Comparison of ENCODE assay signal across 11 cellular contexts in the genomic region with DNA sequence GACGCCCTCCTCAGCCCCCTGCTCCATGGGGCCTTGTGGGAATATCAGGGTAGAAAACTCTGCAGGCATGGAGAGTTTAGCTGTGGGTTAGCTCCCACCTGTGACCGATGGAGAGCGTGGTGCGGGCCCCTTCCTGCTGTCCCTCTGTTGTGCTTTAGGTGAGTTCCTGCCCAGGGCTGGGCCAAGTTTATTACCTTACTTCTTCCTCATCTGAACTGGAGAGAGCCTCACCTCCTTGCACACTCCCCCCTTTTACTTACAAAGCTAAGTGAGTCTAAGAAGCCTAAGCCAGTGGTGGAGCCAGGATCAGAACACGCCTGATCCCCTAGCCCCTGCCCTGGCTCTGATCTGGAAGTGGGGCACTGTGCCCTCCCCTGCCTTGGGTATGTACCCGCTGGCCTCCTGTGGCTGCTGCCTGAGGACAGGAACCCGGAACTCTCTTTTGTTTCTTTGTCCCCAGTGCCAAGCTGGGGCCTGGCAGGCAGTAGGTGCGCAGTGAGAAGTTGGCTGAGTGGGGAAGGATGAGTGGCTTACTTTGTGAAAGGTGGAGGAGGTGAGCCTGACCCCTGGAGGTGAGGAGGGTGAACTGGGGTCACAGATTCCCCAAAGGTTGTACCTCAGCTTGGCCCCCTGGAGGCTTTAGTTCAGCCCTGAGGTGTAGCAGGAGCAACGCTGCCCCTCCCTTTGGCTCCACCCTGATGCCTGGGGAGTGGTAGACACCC. TPM values are rescaled to one million over a fixed set of nuclear protein-coding genes. Genes with fewer than 3 reads are reported as not detected.
DNase-seq lines count a peak whose midpoint lies in the region; ATAC-seq, FAIRE-seq and TF ChIP-seq lines count a peak whose summit lies in the region.
"Had no signal": no experiment of that assay in that cellular context is flagged by ENCODE, and none has a peak within 500 bp of the region (broad histone marks: within the 10 kb centered on the region; RNA-seq: fewer than 3 reads in every experiment).

No MANE protein-coding gene starts in this region.

- H3K36me3 ChIP-seq in Loucy (ENCODE audit: insufficient read depth, low read length) (no peaks in the 10 kb centered on the region), pancreas (no peaks in the 10 kb centered on the region)

- TF ChIP-seq CTCF in GM12874 (IDR thresholded peaks at IDR 0.05; ENCODE audit: insufficient read depth, low read depth, low read length) (peak; percentile 38; the same call in 1 of the 2 replicates), Loucy (conservative IDR thresholded peaks at IDR 0.05; ENCODE audit: low read length) (peak; percentile 49), endothelial cell (IDR thresholded peaks at IDR 0.05; ENCODE audit: unreplicated experiment) (peak; percentile 39), pancreas (IDR thresholded peaks at IDR 0.05) (no peak)

- H3K4me3 Mint-ChIP-seq in endothelial cell (ENCODE audit: unreplicated experiment), result no peak overlapping the region
- H3K4me3 Mint-ChIP-seq: activated naive CD8-positive, alpha-beta T cell treated with anti-CD3 and anti-CD28 coated beads, Interleukin-2, amount 10 ng/mL, durations not matched to agents 7 days and 5 days; naive thymus-derived CD8-positive, alpha-beta T cell had no signal

- H3K27me3 Mint-ChIP-seq in endothelial cell (ENCODE audit: unreplicated experiment), result peaks cover 12% of the 10 kb centered on the region
- H3K27me3 Mint-ChIP-seq: activated naive CD8-positive, alpha-beta T cell treated with anti-CD3 and anti-CD28 coated beads, Interleukin-2, amount 10 ng/mL, durations not matched to agents 7 days and 5 days had no signal

- no peaks in the 10 kb centered on the region for H3K9me3 Mint-ChIP-seq in endothelial cell (ENCODE audit: unreplicated experiment)
- H3K9me3 Mint-ChIP-seq: activated naive CD8-positive, alpha-beta T cell treated with anti-CD3 and anti-CD28 coated beads, Interleukin-2, amount 10 ng/mL, durations not matched to agents 7 days and 5 days; naive thymus-derived CD8-positive, alpha-beta T cell had no signal

- no peak overlapping the region for H3K27ac Mint-ChIP-seq in endothelial cell (ENCODE audit: unreplicated experiment)
- H3K27ac Mint-ChIP-seq: activated naive CD8-positive, alpha-beta T cell treated with anti-CD3 and anti-CD28 coated beads, Interleukin-2, amount 10 ng/mL, durations not matched to agents 7 days and 5 days had no signal

- peaks cover 22% of the 10 kb centered on the region for H3K4me1 Mint-ChIP-seq in endothelial cell (ENCODE audit: unreplicated experiment)
- H3K4me1 Mint-ChIP-seq: activated naive CD8-positive, alpha-beta T cell treated with anti-CD3 and anti-CD28 coated beads, Interleukin-2, amount 10 ng/mL, durations not matched to agents 7 days and 5 days had no signal

- H3K4me2 ChIP-seq in Loucy (ENCODE audit: low read depth, low read length, poor library complexity, severe bottlenecking), result no peak overlapping the region

- intact Hi-C loops in pancreas (cut with DNase I), result no loop called here

- no peak for FAIRE-seq in pancreas (lab: Jason Lieb, UNC)

- no peaks in the 10 kb centered on the region for H3K79me2 ChIP-seq in Loucy (ENCODE audit: insufficient read depth, low read length)

- no peaks in the 10 kb centered on the region for H3K36me3 Mint-ChIP-seq in endothelial cell (ENCODE audit: low read depth, unreplicated experiment)
- H3K36me3 Mint-ChIP-seq: activated naive CD8-positive, alpha-beta T cell treated with anti-CD3 and anti-CD28 coated beads, Interleukin-2, amount 10 ng/mL, durations not matched to agents 7 days and 5 days; naive thymus-derived CD8-positive, alpha-beta T cell had no signal

- ATAC-seq in pancreas (no peak), GM18505 (IDR thresholded peaks at IDR 0.05; ENCODE audit: unreplicated experiment) (no peak), GM19455 (IDR thresholded peaks at IDR 0.05; ENCODE audit: unreplicated experiment) (no peak), HG02840 (IDR thresholded peaks at IDR 0.05; ENCODE audit: low FRiP score, unreplicated experiment) (no peak)
- ATAC-seq: naive thymus-derived CD8-positive, alpha-beta T cell had no signal

- TF ChIP-seq POLR2A in GM18505 (IDR thresholded peaks at IDR 0.05; ENCODE audit: borderline replicate concordance, extremely low read depth, insufficient read depth, insufficient read length), result no peak

- H3K4me1 ChIP-seq in Loucy (ENCODE audit: insufficient read depth, low read length, poor library complexity, severe bottlenecking) (peaks cover 7% of the 10 kb centered on the region), pancreas (peaks cover 16 to 39% (median 22%) of the 10 kb centered on the region in 3 donors)

- H3K27ac ChIP-seq in pancreas, result peak overlapping the region in 3 of 4 donors; percentile 22 to 65 (median 55)
- H3K27ac ChIP-seq: HL-60 had no signal

- H3K27me3 ChIP-seq in Loucy (ENCODE audit: insufficient read depth, low read length, poor library complexity, severe bottlenecking) (no peaks in the 10 kb centered on the region), pancreas (no peaks in the 10 kb centered on the region)

- H3K4me3 ChIP-seq in Loucy (ENCODE audit: low read length, poor library complexity, severe bottlenecking), result no peak overlapping the region
- H3K4me3 ChIP-seq in pancreas, result no peak overlapping the region

- H3K9me3 ChIP-seq in Loucy (ENCODE audit: insufficient read depth, low read depth, low read length), result no peaks in the 10 kb centered on the region
- H3K9me3 ChIP-seq in pancreas, result no peaks in the 10 kb centered on the region

- 87 to 88% methylated on average over 9 of the region's 9 CpGs for WGBS in pancreas, 2 donors

- DNase-seq in endothelial cell (ENCODE audit: low spot score), result no peak
- no peak for DNase-seq in pancreas
- no peak for DNase-seq in NCI-H2029 (lab: John Stamatoyannopoulos, UW)
- DNase-seq: activated naive CD8-positive, alpha-beta T cell treated with anti-CD3 and anti-CD28 coated beads, Interleukin-2, amount 10 ng/mL, durations not matched to agents 7 days and 5 days; naive thymus-derived CD8-positive, alpha-beta T cell had no signal

- H3K9ac ChIP-seq in Loucy (ENCODE audit: low read depth, low read length, poor library complexity, severe bottlenecking), result no peak overlapping the region

- 0 out of 2 replicates have a peak overlapping the region, but pooled peaks have one; percentile 29 for H2AFZ ChIP-seq in Loucy (ENCODE audit: low read length)

- no peaks in the 10 kb centered on the region for H3K9me2 ChIP-seq in Loucy (replicated peaks; ENCODE audit: low read depth, low read length)

- H3F3A ChIP-seq in Loucy (ENCODE audit: low read depth), result no peaks in the 10 kb centered on the region

- no peaks in the 10 kb centered on the region for H4K20me1 ChIP-seq in Loucy (ENCODE audit: insufficient read depth, low read length, poor library complexity, severe bottlenecking)

RNA-seq across cellular contexts. Expression of a gene that starts 32.9 kb away (rescaled TPM):
- total RNA-seq in endothelial cell (ENCODE audit: unreplicated experiment) (3.1 TPM), pancreas (10 to 100 TPM; 36.2 to 58.7 (median 48.2) TPM)
- polyA plus RNA-seq in pancreas, result 100 to 1,000 TPM; 103 to 104 TPM
- polyA plus RNA-seq: naive thymus-derived CD8-positive, alpha-beta T cell had no signal

Comparison
In these comparisons a context has a peak if more than half of its experiments do, and no peak if none do; other contexts are left out.
1. CTCF ChIP-seq: peak in GM12874 (single experiment), Loucy (single experiment) and endothelial cell (single experiment); none in pancreas (0 of 4).